ENCODE assay signal across 2 cellular contexts in genomic region chr20:36695467-36695866, GRCh38. TPM values are rescaled to one million over a fixed set of nuclear protein-coding genes. Genes with fewer than 3 reads are reported as not detected.
"Had no signal": no experiment of that assay in that cellular context is flagged by ENCODE, and none has a peak within 500 bp of the region (broad histone marks: within the 10 kb centered on the region; RNA-seq: fewer than 3 reads in every experiment).

No MANE protein-coding gene starts in this region.

RNA-seq across cellular contexts. Expression of gene SLA2, which starts 49.5 kb away (rescaled TPM):
- total RNA-seq: LHCN-M2, MCF 10A had no signal
